Comparison of ENCODE assay signal across 28 cellular contexts in genomic region chr3:112306825-112307224, GRCh38. TPM values are rescaled to one million over a fixed set of nuclear protein-coding genes. Genes with fewer than 3 reads are reported as not detected.
"Had no signal": no experiment of that assay in that cellular context is flagged by ENCODE, and none has a peak within 500 bp of the region (broad histone marks: within the 10 kb centered on the region; RNA-seq: fewer than 3 reads in every experiment).

No MANE protein-coding gene starts in this region.

- H3K79me2 ChIP-seq: parathyroid adenoma had no signal

- DNase-seq: heart right ventricle; hippocampal formation; left colon; natural killer cell; nephron progenitor cell; nucleus accumbens; right lobe of liver; stimulated activated CD4-positive, alpha-beta T cell treated with anti-CD3 and anti-CD28 coated beads, Interleukin-12 subunit alpha, Interleukin-12 subunit beta, amount 100 ng/mL, for 4 hours; stimulated activated CD4-positive, alpha-beta T cell treated with anti-CD3 and anti-CD28 coated beads, Interleukin-15, amount 100 ng/mL, for 24 hours; stimulated activated CD4-positive, alpha-beta T cell treated with anti-CD3 and anti-CD28 coated beads, Interleukin-2, amount 100 ng/mL, for 24 hours; stimulated activated CD4-positive, alpha-beta T cell treated with anti-CD3 and anti-CD28 coated beads, Interleukin-4, amount 100 ng/mL, for 1 hour; stimulated activated naive B cell treated with anti-CD40 and anti-IgM and Interleukin-4, amounts not matched to agents 10 μg/mL and 1 μg/mL and 100 μg/mL, for 72 hours; stimulated activated naive CD8-positive, alpha-beta T cell treated with anti-CD3 and anti-CD28 coated beads, Interleukin-15, Interleukin-2, amounts not matched to agents 100 U/mL and 50 U/mL, for 24 hours; stomach; testis; thyroid gland; transverse colon; upper lobe of left lung had no signal

- H3K27ac ChIP-seq: left lung, parathyroid adenoma, right lobe of liver, thyroid gland, transverse colon, upper lobe of left lung, vagina had no signal

- H3K27me3 ChIP-seq: heart right ventricle, left lung, right atrium auricular region, right lobe of liver, stomach, testis, thyroid gland, transverse colon, upper lobe of left lung, vagina had no signal

- H2AFZ ChIP-seq: parathyroid adenoma had no signal

- H3K27ac Mint-ChIP-seq: memory B cell; natural killer cell; nephron progenitor cell; stimulated activated naive B cell treated with anti-CD40 and anti-IgM and Interleukin-4, amounts not matched to agents 10 μg/mL and 1 μg/mL and 100 μg/mL, for 72 hours had no signal

- H3K9me3 Mint-ChIP-seq: memory B cell; natural killer cell; nephron progenitor cell; stimulated activated naive B cell treated with anti-CD40 and anti-IgM and Interleukin-4, amounts not matched to agents 10 μg/mL and 1 μg/mL and 100 μg/mL, for 72 hours had no signal

- ATAC-seq: heart right ventricle; left colon; natural killer cell; right lobe of liver; stimulated activated naive B cell treated with anti-CD40 and anti-IgM and Interleukin-4, amounts not matched to agents 10 μg/mL and 1 μg/mL and 100 μg/mL, for 72 hours; stimulated activated naive CD8-positive, alpha-beta T cell treated with anti-CD3 and anti-CD28 coated beads, Interleukin-15, Interleukin-2, amounts not matched to agents 100 U/mL and 50 U/mL, for 24 hours had no signal

- H3K9ac ChIP-seq: parathyroid adenoma had no signal

- H3K4me1 ChIP-seq: parathyroid adenoma, right lobe of liver had no signal

- H3K4me1 Mint-ChIP-seq: memory B cell; natural killer cell; stimulated activated naive B cell treated with anti-CD40 and anti-IgM and Interleukin-4, amounts not matched to agents 10 μg/mL and 1 μg/mL and 100 μg/mL, for 72 hours had no signal

- H3K36me3 ChIP-seq: heart right ventricle, left lung, right atrium auricular region, right lobe of liver, stomach, thyroid gland, transverse colon, upper lobe of left lung, vagina had no signal

- H3K27me3 Mint-ChIP-seq: memory B cell; stimulated activated naive B cell treated with anti-CD40 and anti-IgM and Interleukin-4, amounts not matched to agents 10 μg/mL and 1 μg/mL and 100 μg/mL, for 72 hours had no signal

- H3K36me3 Mint-ChIP-seq: memory B cell; natural killer cell; stimulated activated naive B cell treated with anti-CD40 and anti-IgM and Interleukin-4, amounts not matched to agents 10 μg/mL and 1 μg/mL and 100 μg/mL, for 72 hours had no signal

- H3K4me3 Mint-ChIP-seq: memory B cell; natural killer cell; nephron progenitor cell; stimulated activated naive B cell treated with anti-CD40 and anti-IgM and Interleukin-4, amounts not matched to agents 10 μg/mL and 1 μg/mL and 100 μg/mL, for 72 hours had no signal

- H3K4me3 ChIP-seq: heart right ventricle, left lung, lung, right atrium auricular region, right lobe of liver, stomach, testis, thyroid gland, transverse colon, upper lobe of left lung, vagina had no signal

- H3K9me3 ChIP-seq: heart right ventricle, left lung, right atrium auricular region, right lobe of liver, stomach, testis, thyroid gland, transverse colon, upper lobe of left lung, vagina had no signal

RNA-seq across cellular contexts. Expression of gene SLC9C1, which starts 12.8 kb away (rescaled TPM):
- total RNA-seq: lower leg skin, natural killer cell, osteoblast, right lobe of liver, transverse colon, upper lobe of left lung, vagina had no signal
- polyA plus RNA-seq: keratinocyte, lung, stomach, urinary bladder had no signal
